ENCODE assay signal across 8 cellular contexts in the genomic region with DNA sequence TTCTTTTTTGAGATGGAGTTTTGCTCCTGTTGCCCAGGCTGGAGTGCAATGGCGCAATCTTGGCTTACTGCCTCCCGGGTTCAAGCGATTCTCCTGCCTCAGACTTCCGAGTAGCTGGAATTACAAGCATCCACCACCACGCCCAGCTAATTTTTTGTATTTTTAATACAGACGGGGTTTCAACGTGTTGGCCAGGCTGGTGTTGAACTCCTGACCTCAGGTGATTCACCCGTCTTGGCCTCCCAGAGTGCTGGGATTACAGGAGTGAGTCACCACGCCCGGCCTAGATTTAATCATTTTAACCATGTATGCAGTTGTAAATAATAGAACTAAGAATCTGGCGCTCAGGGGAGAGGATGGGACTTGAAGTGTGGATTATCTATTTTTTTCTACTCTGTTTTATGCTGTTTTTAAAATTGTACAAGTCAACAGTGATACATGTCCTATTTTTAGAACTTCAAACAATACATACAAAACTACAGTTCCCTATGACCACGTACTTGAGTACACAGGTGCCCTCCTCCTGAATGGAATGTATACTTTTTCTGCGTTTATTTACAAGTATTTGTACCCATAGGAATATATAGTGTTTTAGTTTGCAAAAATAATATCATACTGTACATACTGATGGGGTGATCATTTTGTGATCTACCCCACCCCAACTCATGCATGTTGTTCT. TPM values are rescaled to one million over a fixed set of nuclear protein-coding genes. Genes with fewer than 3 reads are reported as not detected.
DNase-seq lines count a peak whose midpoint lies in the region; ATAC-seq and TF ChIP-seq lines count a peak whose summit lies in the region.

No MANE protein-coding gene starts in this region.

- peaks cover 30% of the 10 kb centered on the region for H3K4me1 Mint-ChIP-seq in stimulated activated effector memory CD8-positive, alpha-beta T cell treated with anti-CD3 and anti-CD28 coated beads, Interleukin-12 subunit alpha, Interleukin-12 subunit beta, amount 100 ng/mL, for 72 hours

- intact Hi-C loops in thyroid gland (cut with DNase I): no loop called here

- peak; percentile 96 for ATAC-seq in stimulated activated effector memory CD8-positive, alpha-beta T cell treated with anti-CD3 and anti-CD28 coated beads, Interleukin-12 subunit alpha, Interleukin-12 subunit beta, amount 100 ng/mL, for 72 hours
- ATAC-seq in GM21526 (IDR thresholded peaks at IDR 0.05; ENCODE audit: low FRiP score, unreplicated experiment): no peak

- H3K27ac ChIP-seq in thyroid gland: no peak overlapping the region

- peaks cover 0 to 9% of the 10 kb centered on the region in 2 donors for H3K36me3 ChIP-seq in thyroid gland

- no peaks in the 10 kb centered on the region for H3K9me3 Mint-ChIP-seq in stimulated activated effector memory CD8-positive, alpha-beta T cell treated with anti-CD3 and anti-CD28 coated beads, Interleukin-12 subunit alpha, Interleukin-12 subunit beta, amount 100 ng/mL, for 72 hours

- H3K27ac Mint-ChIP-seq in stimulated activated effector memory CD8-positive, alpha-beta T cell treated with anti-CD3 and anti-CD28 coated beads, Interleukin-12 subunit alpha, Interleukin-12 subunit beta, amount 100 ng/mL, for 72 hours: peak overlapping the region; percentile 83

- no peaks in the 10 kb centered on the region for H3K27me3 ChIP-seq in thyroid gland

- H3K36me3 Mint-ChIP-seq in stimulated activated effector memory CD8-positive, alpha-beta T cell treated with anti-CD3 and anti-CD28 coated beads, Interleukin-12 subunit alpha, Interleukin-12 subunit beta, amount 100 ng/mL, for 72 hours: peaks cover 68% of the 10 kb centered on the region

- H3K9me3 ChIP-seq in thyroid gland: no peaks in the 10 kb centered on the region

- no peak overlapping the region for H3K4me3 ChIP-seq in thyroid gland (replicated peaks in 1 of 3)

- DNase-seq in stimulated activated naive CD4-positive, alpha-beta T cell treated with Interleukin-2 at 50 U/mL for 16 hours (lab: John Stamatoyannopoulos, UW): peak; percentile 35
- no peak for DNase-seq in stimulated activated naive CD4-positive, alpha-beta T cell (lab: John Stamatoyannopoulos, UW)
- DNase-seq in activated T-cell treated with anti-CD3 and anti-CD28 coated beads, Interleukin-2, amount 50 U/mL, for 1 hour: peak; percentile 27
- peak; percentile 78 for DNase-seq in kidney glomerular epithelial cell (lab: John Stamatoyannopoulos, UW)
- peak; percentile 26 to 61 for DNase-seq in stimulated activated effector memory CD8-positive, alpha-beta T cell treated with anti-CD3 and anti-CD28 coated beads, Interleukin-12 subunit alpha, Interleukin-12 subunit beta, amount 100 ng/mL, for 72 hours (ENCODE audit: low spot score in 2 of 2)
- DNase-seq in NCI-H1092 treated with DMSO at 0.1 percent for 48 hours (lab: John Stamatoyannopoulos, UW): no peak
- DNase-seq in thyroid gland: no peak

- no peak overlapping the region for H3K4me3 Mint-ChIP-seq in stimulated activated effector memory CD8-positive, alpha-beta T cell treated with anti-CD3 and anti-CD28 coated beads, Interleukin-12 subunit alpha, Interleukin-12 subunit beta, amount 100 ng/mL, for 72 hours

- no peak for TF ChIP-seq POLR2A in thyroid gland (IDR thresholded peaks at IDR 0.05)

- no peak for TF ChIP-seq CTCF in thyroid gland (IDR thresholded peaks at IDR 0.05)

- 61 to 72% methylated on average over 13 of the region's 13 CpGs for WGBS in thyroid gland, 2 donors

- peaks cover 19 to 20% of the 10 kb centered on the region in 2 donors for H3K4me1 ChIP-seq in thyroid gland

RNA-seq across cellular contexts. Expression of gene ITCH, which starts 27.8 kb away (rescaled TPM):
- 100 to 1,000 TPM in 1 of 4 donors, 10 to 100 TPM in 3; 67.5 to 120 (median 75.5) TPM for total RNA-seq in thyroid gland

Comparison
In these comparisons a context has a peak if more than half of its experiments do, and no peak if none do; other contexts are left out.
1. DNase-seq: peak in stimulated activated naive CD4-positive, alpha-beta T cell treated with Interleukin-2 at 50 U/mL for 16 hours (single experiment), activated T-cell treated with anti-CD3 and anti-CD28 coated beads, Interleukin-2, amount 50 U/mL, for 1 hour (single experiment), kidney glomerular epithelial cell (single experiment) and stimulated activated effector memory CD8-positive, alpha-beta T cell treated with anti-CD3 and anti-CD28 coated beads, Interleukin-12 subunit alpha, Interleukin-12 subunit beta, amount 100 ng/mL, for 72 hours (2 of 2); none in stimulated activated naive CD4-positive, alpha-beta T cell (0 of 6), NCI-H1092 treated with DMSO at 0.1 percent for 48 hours (single experiment) and thyroid gland (0 of 2).